Comparison of ENCODE assay signal across 20 cellular contexts in the genomic region with DNA sequence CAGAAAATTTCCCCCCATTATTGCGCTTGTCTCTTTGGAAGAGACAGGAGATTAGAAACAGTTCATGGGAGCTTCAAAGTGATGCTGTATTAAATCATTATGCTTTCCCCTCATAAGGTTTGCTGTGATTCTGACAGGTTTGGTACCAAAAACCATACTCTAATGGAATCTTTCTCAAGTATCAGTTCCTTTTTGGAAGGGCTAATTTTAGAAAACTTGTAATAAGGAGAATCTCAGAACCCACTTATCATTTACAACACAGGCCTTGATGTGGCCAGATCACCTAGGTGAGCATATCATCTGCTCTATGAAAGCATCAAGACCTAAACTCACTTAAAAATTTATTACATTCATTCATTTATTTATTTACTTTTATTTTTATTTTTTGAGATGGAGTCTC.
"Had no signal": no experiment of that assay in that cellular context is flagged by ENCODE, and none has a peak within 500 bp of the region (broad histone marks: within the 10 kb centered on the region; RNA-seq: fewer than 3 reads in every experiment).

No MANE protein-coding gene starts in this region.

- FAIRE-seq: bronchial epithelial cell had no signal

- H3K27ac ChIP-seq: coronary artery, esophagus muscularis mucosa, gastrocnemius medialis, left ventricle myocardium inferior, right lobe of liver, skin epidermis, thoracic aorta had no signal

- H3K4me1 ChIP-seq: esophagus muscularis mucosa, gastrocnemius medialis, left ventricle myocardium inferior, right lobe of liver had no signal

- H3K27me3 ChIP-seq: esophagus muscularis mucosa, gastrocnemius medialis, right lobe of liver had no signal

- H3K9me3 ChIP-seq: esophagus muscularis mucosa, gastrocnemius medialis, left ventricle myocardium inferior, right lobe of liver, thoracic aorta had no signal

- ATAC-seq: gastrocnemius medialis; naive thymus-derived CD4-positive, alpha-beta T cell; right lobe of liver had no signal

- H3K4me3 ChIP-seq: coronary artery, esophagus muscularis mucosa, gastrocnemius medialis, left ventricle myocardium inferior, right lobe of liver, skin epidermis, thoracic aorta had no signal

- DNase-seq: activated CD4-positive, alpha-beta memory T cell treated with anti-CD3 and anti-CD28 coated beads, Interleukin-2, amount 10 ng/mL, durations not matched to agents 7 days and 5 days; activated CD4-positive, alpha-beta T cell treated with anti-CD3 and anti-CD28 coated beads, Interleukin-2, amount 10 ng/mL, durations not matched to agents 24 days and 14 days; activated effector memory CD4-positive, alpha-beta T cell treated with anti-CD3 and anti-CD28 coated beads, Interleukin-2, amount 50 U/mL, for 16 hours; activated naive CD4-positive, alpha-beta T cell treated with anti-CD3 and anti-CD28 coated beads, Interleukin-2, amount 10 ng/mL, durations not matched to agents 7 days and 5 days; amygdala; cerebellar nuclear complex; gastrocnemius medialis; head of caudate nucleus; hypothalamus; left ventricle myocardium inferior; naive thymus-derived CD4-positive, alpha-beta T cell; occipital lobe; right lobe of liver; stimulated activated CD4-positive, alpha-beta T cell treated with anti-CD3 and anti-CD28 coated beads, Interleukin-2, amount 100 ng/mL, for 24 hours; stimulated activated naive CD4-positive, alpha-beta T cell had no signal
